Comparison of ENCODE assay signal across 8 cellular contexts in genomic region chr1:116597388-116597787, GRCh38.
DNase-seq lines count a peak whose midpoint lies in the region; ATAC-seq and TF ChIP-seq lines count a peak whose summit lies in the region.
"Not testable (repeated sequence)": the region's sequence is repeated elsewhere in the genome, so short reads cannot be mapped to it uniquely, and the experiment has no call there.

No MANE protein-coding gene starts in this region.

- H3K79me2 ChIP-seq in OCI-LY3 (ENCODE audit: low read length), result not testable (repeated sequence)

- H3K27ac Mint-ChIP-seq in stimulated activated effector memory CD8-positive, alpha-beta T cell treated with anti-CD3 and anti-CD28 coated beads, Interleukin-12 subunit alpha, Interleukin-12 subunit beta, amount 100 ng/mL, for 72 hours, result peak overlapping the region; percentile 57

- peaks cover 49% of the 10 kb centered on the region for H3K4me1 ChIP-seq in OCI-LY3 (ENCODE audit: low read length)

- H3K9me3 ChIP-seq in OCI-LY3 (ENCODE audit: insufficient read depth, low read length), result not testable (repeated sequence)

- not testable (repeated sequence) for H3K4me3 ChIP-seq in OCI-LY3 (ENCODE audit: low read length)

- not testable (repeated sequence) for H3K36me3 Mint-ChIP-seq in stimulated activated effector memory CD8-positive, alpha-beta T cell treated with anti-CD3 and anti-CD28 coated beads, Interleukin-12 subunit alpha, Interleukin-12 subunit beta, amount 100 ng/mL, for 72 hours

- DNase-seq in stimulated activated effector memory CD8-positive, alpha-beta T cell treated with anti-CD3 and anti-CD28 coated beads, Interleukin-12 subunit alpha, Interleukin-12 subunit beta, amount 100 ng/mL, for 72 hours (ENCODE audit: low spot score in 2 of 2), result not testable (repeated sequence)

- ATAC-seq in GM18498 (IDR thresholded peaks at IDR 0.05; ENCODE audit: unreplicated experiment) (peak; percentile 84), GM18907 (IDR thresholded peaks at IDR 0.05; ENCODE audit: unreplicated experiment) (peak; percentile 78), GM21367 (IDR thresholded peaks at IDR 0.05; ENCODE audit: unreplicated experiment) (peak; percentile 48), HG02588 (IDR thresholded peaks at IDR 0.05; ENCODE audit: unreplicated experiment) (peak; percentile 78), HG02981 (IDR thresholded peaks at IDR 0.05; ENCODE audit: unreplicated experiment) (peak; percentile 85), HG03342 (IDR thresholded peaks at IDR 0.05; ENCODE audit: unreplicated experiment) (peak; percentile 76)
- ATAC-seq in stimulated activated effector memory CD8-positive, alpha-beta T cell treated with anti-CD3 and anti-CD28 coated beads, Interleukin-12 subunit alpha, Interleukin-12 subunit beta, amount 100 ng/mL, for 72 hours, result peak; percentile 66

- H3K4me2 ChIP-seq in OCI-LY3 (ENCODE audit: low read length), result peak overlapping the region; percentile 50

- not testable (repeated sequence) for TF ChIP-seq CTCF in OCI-LY3 (IDR thresholded peaks at IDR 0.05; ENCODE audit: low read depth, low read length)

- not testable (repeated sequence) for H3K4me3 Mint-ChIP-seq in stimulated activated effector memory CD8-positive, alpha-beta T cell treated with anti-CD3 and anti-CD28 coated beads, Interleukin-12 subunit alpha, Interleukin-12 subunit beta, amount 100 ng/mL, for 72 hours

- peaks cover 11% of the 10 kb centered on the region for H3K4me1 Mint-ChIP-seq in stimulated activated effector memory CD8-positive, alpha-beta T cell treated with anti-CD3 and anti-CD28 coated beads, Interleukin-12 subunit alpha, Interleukin-12 subunit beta, amount 100 ng/mL, for 72 hours

- peak overlapping the region; percentile 43; the same call in 1 of the 2 replicates for H3K9ac ChIP-seq in OCI-LY3 (ENCODE audit: low read length)

- not testable (repeated sequence) for H3K36me3 ChIP-seq in OCI-LY3 (replicated peaks; ENCODE audit: low read depth, low read length)

- not testable (repeated sequence) for H3K9me3 Mint-ChIP-seq in stimulated activated effector memory CD8-positive, alpha-beta T cell treated with anti-CD3 and anti-CD28 coated beads, Interleukin-12 subunit alpha, Interleukin-12 subunit beta, amount 100 ng/mL, for 72 hours

- H3K27ac ChIP-seq in OCI-LY3 (ENCODE audit: low read length), result peak overlapping the region; percentile 81

- not testable (repeated sequence) for H2AFZ ChIP-seq in OCI-LY3 (ENCODE audit: low read depth, low read length)

- H3K27me3 ChIP-seq in OCI-LY3 (ENCODE audit: low read depth, low read length), result not testable (repeated sequence)

- H4K20me1 ChIP-seq in OCI-LY3 (ENCODE audit: insufficient read depth, low read length), result not testable (repeated sequence)
